Comparison of ENCODE assay signal across 8 cellular contexts in the genomic region with DNA sequence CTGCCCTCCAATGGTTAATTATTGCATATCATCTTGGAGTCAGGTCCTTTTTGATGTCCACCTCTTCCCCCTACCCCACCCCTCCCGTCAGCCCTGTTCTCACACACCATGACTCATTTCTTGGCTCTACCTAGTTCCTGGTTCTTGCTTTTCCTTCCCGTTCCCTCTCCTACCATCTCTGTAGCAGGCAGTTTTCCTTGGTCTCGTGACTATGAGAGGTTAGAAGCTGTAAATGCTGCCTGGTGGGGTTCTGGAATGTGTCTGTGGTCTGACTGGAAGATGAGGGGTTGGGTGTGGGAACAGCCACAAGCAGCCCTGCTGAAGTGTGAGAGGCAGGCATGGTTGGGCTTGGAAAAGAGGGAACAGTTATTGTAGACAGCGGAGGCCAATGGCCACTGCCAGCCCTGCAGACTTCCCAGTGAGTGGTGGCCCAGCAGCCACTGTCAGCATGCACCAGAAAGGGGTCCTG. TPM values are rescaled to one million over a fixed set of nuclear protein-coding genes. Genes with fewer than 3 reads are reported as not detected.
DNase-seq lines count a peak whose midpoint lies in the region; ATAC-seq and TF ChIP-seq lines count a peak whose summit lies in the region.

No MANE protein-coding gene starts in this region.

- H3K4me1 ChIP-seq in thyroid gland (peaks cover 24 to 59% of the 10 kb centered on the region in 2 donors), Karpas-422 (ENCODE audit: low read length) (0 out of 2 replicates have a peak, but pooled peaks cover 3% of the 10 kb centered on the region)

- H3K4me2 ChIP-seq in Karpas-422 (ENCODE audit: low read depth, low read length, poor library complexity, severe bottlenecking) = no peak overlapping the region

- in situ Hi-C loops in brain microvascular endothelial cell (cut with HindIII; ENCODE audit: low pct_ligation_motif_present, low sequenced_read_pairs) = no loop called here

- no peak for TF ChIP-seq POLR2A in thyroid gland (IDR thresholded peaks at IDR 0.05)

- intact Hi-C loops in thyroid gland (cut with DNase I) = loop anchor here (2.0 to 10.0 kb wide), 2 partner anchors 111 to 437 kb away; no protein-coding TSS in a partner anchor

- no peak for TF ChIP-seq CTCF in brain microvascular endothelial cell (IDR thresholded peaks at IDR 0.05; ENCODE audit: low read depth, low read length, missing control alignments)
- TF ChIP-seq CTCF in thyroid gland (IDR thresholded peaks at IDR 0.05) = no peak

- DNase-seq in AG08396 (ENCODE audit: low spot score) = peak; percentile 85
- peak; percentile 94 for DNase-seq in LoVo (ENCODE audit: low spot score)
- DNase-seq in brain microvascular endothelial cell = peak; percentile 94
- peak; percentile 65 for DNase-seq in left kidney (ENCODE audit: low read depth, low spot score)
- DNase-seq in thyroid gland = peak; percentile 52 to 63
- no peak for DNase-seq in NCI-H748 (lab: John Stamatoyannopoulos, UW; ENCODE audit: unreplicated experiment)
- no peak for DNase-seq in Karpas-422

- H3K27ac ChIP-seq in brain microvascular endothelial cell (peak overlapping the region; percentile 96), thyroid gland (peak overlapping the region; percentile 89 to 93 (median 92)), Karpas-422 (ENCODE audit: low read length) (no peak overlapping the region)

- H3K27me3 ChIP-seq in brain microvascular endothelial cell (replicated peaks) (no peaks in the 10 kb centered on the region), thyroid gland (no peaks in the 10 kb centered on the region), Karpas-422 (ENCODE audit: low read length) (no peaks in the 10 kb centered on the region)

- no peaks in the 10 kb centered on the region for H3K9me2 ChIP-seq in Karpas-422 (replicated peaks; ENCODE audit: insufficient read depth, low read length)

- H4K20me1 ChIP-seq in Karpas-422 (ENCODE audit: insufficient read depth, low read depth, low read length) = no peaks in the 10 kb centered on the region

- H3K36me3 ChIP-seq in brain microvascular endothelial cell (replicated peaks) (no peaks in the 10 kb centered on the region), thyroid gland (peaks cover 6 to 8% of the 10 kb centered on the region in 2 donors), Karpas-422 (ENCODE audit: insufficient read depth, low read length) (no peaks in the 10 kb centered on the region)

- H2AFZ ChIP-seq in Karpas-422 (ENCODE audit: low read length) = no peak overlapping the region

- no peak for ATAC-seq in GM21423 (IDR thresholded peaks at IDR 0.05; ENCODE audit: unreplicated experiment)

- H3K9me3 ChIP-seq in thyroid gland = no peaks in the 10 kb centered on the region
- H3K9me3 ChIP-seq in Karpas-422 (ENCODE audit: low read length) = no peaks in the 10 kb centered on the region

- no peak overlapping the region for H3K9ac ChIP-seq in Karpas-422 (ENCODE audit: low read length)

- H3K4me3 ChIP-seq in brain microvascular endothelial cell (ENCODE audit: low read depth, low read length) (no peak overlapping the region), thyroid gland (replicated peaks in 1 of 3) (no peak overlapping the region), Karpas-422 (ENCODE audit: low read length) (no peak overlapping the region)

- H3K79me2 ChIP-seq in Karpas-422 (ENCODE audit: low read length) = no peaks in the 10 kb centered on the region

- 12 to 16% methylated on average over 4 of the region's 4 CpGs for WGBS in thyroid gland, 2 donors

RNA-seq across cellular contexts. Expression of gene SLC22A5, which starts 18.2 kb away (rescaled TPM):
- total RNA-seq in thyroid gland = 10 to 100 TPM; 18.1 to 28.3 (median 24.2) TPM
- 1.3 and 5.2 TPM in 2 replicates for total RNA-seq in Karpas-422 (2014; rRNA removed; shearing (Covaris generic); ENCODE audit: low replicate concordance)

Comparison
In these comparisons a context has a peak if more than half of its experiments do, and no peak if none do; other contexts are left out.
1. DNase-seq: peak in AG08396 (single experiment), LoVo (single experiment), brain microvascular endothelial cell (single experiment), left kidney (single experiment) and thyroid gland (2 of 2); none in NCI-H748 (single experiment) and Karpas-422 (single experiment).